18 cellular contexts compared by ENCODE assay signal in the genomic region with DNA sequence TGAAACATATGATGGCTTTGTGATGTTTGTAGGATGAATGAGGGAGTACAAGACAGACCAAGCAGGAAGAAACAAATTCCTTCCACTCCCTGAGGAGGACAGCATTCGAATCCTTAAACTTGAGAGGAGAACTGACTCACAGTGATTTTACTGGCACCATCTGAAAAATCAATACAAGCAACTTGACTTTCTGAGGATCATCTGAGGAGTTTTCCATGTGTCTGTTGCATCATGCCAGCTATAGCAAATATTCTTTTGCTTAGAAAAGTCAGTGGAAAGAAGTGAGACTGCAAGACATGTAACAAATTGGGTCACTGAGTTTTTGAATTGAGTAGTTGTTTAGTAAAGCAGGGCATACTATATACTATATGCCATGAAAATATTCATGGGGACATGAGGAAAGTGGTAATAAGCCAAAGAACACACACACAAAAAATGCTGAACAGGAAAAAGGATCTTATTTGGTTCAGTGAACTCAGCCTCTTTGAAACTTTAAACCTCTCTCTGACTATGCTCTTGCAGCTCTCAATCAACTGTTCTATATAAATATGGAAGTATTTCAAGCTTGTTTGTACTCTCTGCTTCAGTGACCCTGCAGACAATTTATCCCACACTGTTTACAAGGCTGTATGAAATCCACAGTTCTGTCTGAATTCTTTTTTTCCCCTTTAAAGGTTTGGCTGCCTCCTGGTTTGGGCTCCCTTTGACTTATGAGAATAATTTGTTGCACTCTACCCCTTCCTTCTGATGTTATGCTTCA.
"Had no signal": no experiment of that assay in that cellular context is flagged by ENCODE, and none has a peak within 500 bp of the region (broad histone marks: within the 10 kb centered on the region; RNA-seq: fewer than 3 reads in every experiment).

No MANE protein-coding gene starts in this region.

- DNase-seq: activated CD4-positive, alpha-beta T cell treated with anti-CD3 and anti-CD28 coated beads, Interleukin-2, amount 50 U/mL, for 48 hours; activated CD8-positive, alpha-beta memory T cell treated with anti-CD3 and anti-CD28 coated beads, Interleukin-2, amount 10 ng/mL, durations not matched to agents 7 days and 5 days; activated effector memory CD4-positive, alpha-beta T cell treated with Interleukin-2 at 50 U/mL for 16 hours; activated naive CD4-positive, alpha-beta T cell treated with anti-CD3 and anti-CD28 coated beads, Interleukin-2, amount 50 U/mL, for 16 hours; activated T-cell treated with anti-CD3 and anti-CD28 coated beads, Interleukin-2, amount 50 U/mL, for 1 hour; brain microvascular endothelial cell; cortex of kidney; effector memory CD8-positive, alpha-beta T cell; head of caudate nucleus; left colon; naive thymus-derived CD8-positive, alpha-beta T cell; nucleus accumbens; right lobe of liver; stimulated activated CD4-positive, alpha-beta T cell treated with anti-CD3 and anti-CD28 coated beads, Interleukin-4, amount 100 ng/mL, for 4 hours; stimulated activated CD8-positive, alpha-beta memory T cell treated with anti-CD3 and anti-CD28 coated beads, Interleukin-4, amount 100 ng/mL, for 48 hours; stimulated activated naive CD4-positive, alpha-beta T cell treated with Interleukin-2 at 50 U/mL for 16 hours; upper lobe of left lung had no signal

- H3K4me3 ChIP-seq: right lobe of liver, smooth muscle cell, upper lobe of left lung had no signal

- ATAC-seq: activated CD8-positive, alpha-beta memory T cell treated with anti-CD3 and anti-CD28 coated beads, Interleukin-2, amount 10 ng/mL, durations not matched to agents 7 days and 5 days; effector memory CD8-positive, alpha-beta T cell; left colon; naive thymus-derived CD8-positive, alpha-beta T cell; right lobe of liver had no signal

- H3K4me1 ChIP-seq: right lobe of liver, upper lobe of left lung had no signal

- H3K27me3 ChIP-seq: brain microvascular endothelial cell, right lobe of liver, upper lobe of left lung had no signal

- H3K9me3 ChIP-seq: right lobe of liver, upper lobe of left lung had no signal

- H3K36me3 ChIP-seq: brain microvascular endothelial cell, right lobe of liver, upper lobe of left lung had no signal

- H3K4me2 ChIP-seq: smooth muscle cell had no signal

- H3K27ac ChIP-seq: brain microvascular endothelial cell, right lobe of liver, upper lobe of left lung had no signal
